ENCODE assay signal across 21 cellular contexts in the genomic region with DNA sequence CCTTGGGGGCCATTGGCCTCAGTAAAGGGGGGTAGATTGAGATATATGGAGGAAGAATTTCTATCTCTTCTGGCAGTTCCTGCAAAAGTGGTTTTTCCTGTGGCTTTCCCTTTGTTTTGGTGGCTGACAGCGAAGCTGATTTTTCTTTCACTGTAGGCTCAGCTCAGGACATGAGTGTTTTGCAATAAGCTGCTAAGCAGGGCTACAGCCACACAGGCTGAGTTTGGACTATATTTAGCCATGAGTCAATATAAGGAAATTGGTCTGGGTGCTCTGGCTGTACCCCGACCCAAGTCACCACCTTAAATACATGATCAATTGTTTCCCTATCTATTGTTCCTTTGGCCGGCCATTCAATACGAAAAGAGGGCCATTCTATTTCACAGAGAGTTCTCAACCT.
A peak's percentile ranks its signal among the peaks of the same experiment; 100 is the strongest.
DNase-seq lines count a peak whose midpoint lies in the region; ATAC-seq, FAIRE-seq and TF ChIP-seq lines count a peak whose summit lies in the region.
"Had no signal": no experiment of that assay in that cellular context is flagged by ENCODE, and none has a peak within 500 bp of the region (broad histone marks: within the 10 kb centered on the region; RNA-seq: fewer than 3 reads in every experiment).

No MANE protein-coding gene starts in this region.

- peak; percentile 25 for DNase-seq in HT1080 (ENCODE audit: low read depth)
- DNase-seq in SIG-M5 treated with dmso at 0.1 percent for 504 hours (lab: John Stamatoyannopoulos, UW; ENCODE audit: unreplicated experiment) = peak; percentile 54
- peak; percentile 45 for DNase-seq in fibroblast of gingiva (ENCODE audit: low read depth)
- DNase-seq in skeletal muscle cell (ENCODE audit: low read depth) = peak; percentile 39
- DNase-seq in NCI-H226 = no peak
- DNase-seq in activated naive CD4-positive, alpha-beta T cell treated with anti-CD3 and anti-CD28 coated beads, Interleukin-2, amount 50 U/mL, for 72 hours (ENCODE audit: low spot score in 2 of 2) = no peak
- DNase-seq in GM12892 (ENCODE audit: insufficient read length) = no peak
- DNase-seq: activated CD4-positive, CD25-positive, alpha-beta regulatory T cell; activated CD8-positive, alpha-beta memory T cell treated with anti-CD3 and anti-CD28 coated beads for 24 hours; AML-193; amniotic stem cell; Calu3; endodermal cell; GOT3; Karpas-422; NCI-H146; stimulated activated CD4-positive, alpha-beta T cell treated with anti-CD3 and anti-CD28 coated beads, Interleukin-4, amount 100 ng/mL, for 4 hours; stimulated activated CD8-positive, alpha-beta memory T cell treated with anti-CD3 and anti-CD28 coated beads, Interleukin-4, amount 100 ng/mL, for 48 hours; T-helper 17 cell had no signal

- no peak overlapping the region for H3K27ac Mint-ChIP-seq in activated naive CD4-positive, alpha-beta T cell treated with anti-CD3 and anti-CD28 coated beads, Interleukin-2, amount 50 U/mL, for 72 hours
- H3K27ac Mint-ChIP-seq: endodermal cell, T-helper 17 cell had no signal

- no peak for FAIRE-seq in GM12892 (lab: Jason Lieb, UNC)
- FAIRE-seq: frontal cortex, G401.6 had no signal

- TF ChIP-seq POLR2A in GM12892 (IDR thresholded peaks at IDR 0.05; ENCODE audit: low read depth, low read length) = no peak

- peaks cover 14 to 15% of the 10 kb centered on the region in 2 donors for H3K9me3 Mint-ChIP-seq in activated naive CD4-positive, alpha-beta T cell treated with anti-CD3 and anti-CD28 coated beads, Interleukin-2, amount 50 U/mL, for 72 hours
- H3K9me3 Mint-ChIP-seq: endodermal cell had no signal

- H3K36me3 Mint-ChIP-seq in activated naive CD4-positive, alpha-beta T cell treated with anti-CD3 and anti-CD28 coated beads, Interleukin-2, amount 50 U/mL, for 72 hours = peaks cover 0 to 7% of the 10 kb centered on the region in 2 donors

- no peak for ATAC-seq in activated naive CD4-positive, alpha-beta T cell treated with anti-CD3 and anti-CD28 coated beads, Interleukin-2, amount 50 U/mL, for 72 hours
- ATAC-seq: T-helper 17 cell had no signal

- H3K4me3 ChIP-seq in skeletal muscle cell (ENCODE audit: low read depth, low read length) = no peak overlapping the region

Comparison
In these comparisons a context has a peak if more than half of its experiments do, and no peak if none do; other contexts are left out.
1. DNase-seq: peak in HT1080 (single experiment), SIG-M5 treated with dmso at 0.1 percent for 504 hours (single experiment), fibroblast of gingiva (single experiment) and skeletal muscle cell (single experiment); none in NCI-H226 (single experiment), activated naive CD4-positive, alpha-beta T cell treated with anti-CD3 and anti-CD28 coated beads, Interleukin-2, amount 50 U/mL, for 72 hours (0 of 2) and GM12892 (single experiment).